ENCODE assay signal across 1 cellular context in genomic region chr14:105061428-105062047, GRCh38.
A peak's percentile ranks its signal among the peaks of the same experiment; 100 is the strongest.
TF ChIP-seq lines count a peak whose summit lies in the region.

No MANE protein-coding gene starts in this region.

TF ChIP-seq in GM12878, 131 proteins besides CTCF, POLR2A, EP300 and RAD21 (continued from another document and continues in another):
- peak; percentile 47; the same call in 1 of the 2 replicates for TF ChIP-seq PAX5 (IDR thresholded peaks at IDR 0.05; ENCODE audit: borderline replicate concordance, low read depth, low read length)
- peak; percentile 87 for TF ChIP-seq SMAD1 (IDR thresholded peaks at IDR 0.05; ENCODE audit: low read depth, partially characterized antibody)
- TF ChIP-seq SIX5 (IDR thresholded peaks at IDR 0.05; ENCODE audit: low read depth, low read length, severe bottlenecking): no peak
- TF ChIP-seq IRF5 (IDR thresholded peaks at IDR 0.05; ENCODE audit: borderline replicate concordance): no peak
- TF ChIP-seq YBX1 (IDR thresholded peaks at IDR 0.05): no peak
- TF ChIP-seq EGR1 (IDR thresholded peaks at IDR 0.05; ENCODE audit: borderline replicate concordance in 1 of 2, low read depth in 2 of 2, low read length in 2 of 2): no peak; a peak in 1 of 3 replicates
- TF ChIP-seq SMARCA5 (IDR thresholded peaks at IDR 0.05): no peak
- no peak for TF ChIP-seq CEBPZ (IDR thresholded peaks at IDR 0.05; ENCODE audit: low read depth, low read length)
- no peak for TF ChIP-seq SREBF1 (IDR thresholded peaks at IDR 0.05; ENCODE audit: low read length)
- TF ChIP-seq E2F4 (IDR thresholded peaks at IDR 0.05; ENCODE audit: low read depth, low read length): no peak
- TF ChIP-seq KLF5 (IDR thresholded peaks at IDR 0.05; ENCODE audit: partially characterized antibody): no peak
- TF ChIP-seq PBX3 (IDR thresholded peaks at IDR 0.05; ENCODE audit: insufficient replicate concordance, low read depth, low read length): peak; percentile 45
- no peak for TF ChIP-seq JUND (IDR thresholded peaks at IDR 0.05; ENCODE audit: low read depth, low read length)
- TF ChIP-seq POLR2AphosphoS5 (IDR thresholded peaks at IDR 0.05; ENCODE audit: low read length): peak; percentile 8
- TF ChIP-seq ATF3 (IDR thresholded peaks at IDR 0.05; ENCODE audit: borderline replicate concordance, extremely low read depth, low read depth, low read length): no peak
- no peak for TF ChIP-seq ZSCAN29 (IDR thresholded peaks at IDR 0.05)
- peak; percentile 52; the same call in 1 of the 2 replicates for TF ChIP-seq ZBED1 (IDR thresholded peaks at IDR 0.05; ENCODE audit: borderline replicate concordance)
- TF ChIP-seq RELB (IDR thresholded peaks at IDR 0.05; ENCODE audit: low read depth): peak; percentile 61; the same call in 1 of the 2 replicates
- no peak for TF ChIP-seq ELK1 (IDR thresholded peaks at IDR 0.05; ENCODE audit: low read depth, low read length)
- TF ChIP-seq CREB1 (IDR thresholded peaks at IDR 0.05; ENCODE audit: low read depth): no peak
- TF ChIP-seq ZBTB40 (IDR thresholded peaks at IDR 0.05; ENCODE audit: borderline replicate concordance): no peak
- TF ChIP-seq HDAC6 (IDR thresholded peaks at IDR 0.05; ENCODE audit: unreplicated experiment): no peak
- no peak for TF ChIP-seq SUPT20H (IDR thresholded peaks at IDR 0.05; ENCODE audit: borderline replicate concordance, control insufficient read depth, low read depth, low read length)
- no peak for TF ChIP-seq ATF2 (IDR thresholded peaks at IDR 0.05; ENCODE audit: low read length)
- no peak for TF ChIP-seq BRCA1 (IDR thresholded peaks at IDR 0.05; ENCODE audit: low read depth, low read length)
- TF ChIP-seq IKZF2 (IDR thresholded peaks at IDR 0.05): peak; percentile 56 to 60; a peak in 3 of 4 replicates
- no peak for TF ChIP-seq TCF7 (IDR thresholded peaks at IDR 0.05; ENCODE audit: borderline replicate concordance)
- 0 out of 2 replicates have a peak, but pooled peaks have one; percentile 40 for TF ChIP-seq SIN3A (IDR thresholded peaks at IDR 0.05; ENCODE audit: low read depth, low read length)
- TF ChIP-seq IRF4 (IDR thresholded peaks at IDR 0.05; ENCODE audit: low read depth, low read length): peak; percentile 60; the same call in 1 of the 2 replicates
- peak; percentile 78; the same call in 1 of the 2 replicates for TF ChIP-seq TCF12 (IDR thresholded peaks at IDR 0.05; ENCODE audit: low read depth, low read length)
- TF ChIP-seq MEF2B (IDR thresholded peaks at IDR 0.05; ENCODE audit: partially characterized antibody, poor library complexity, severe bottlenecking): peak; percentile 41
- TF ChIP-seq FOXK2 (IDR thresholded peaks at IDR 0.05): no peak
- no peak for TF ChIP-seq NR2F1 (conservative IDR thresholded peaks at IDR 0.05)
- no peak for TF ChIP-seq HDAC2 (IDR thresholded peaks at IDR 0.05)
- no peak for TF ChIP-seq CHD2 (IDR thresholded peaks at IDR 0.05; ENCODE audit: borderline replicate concordance, low read depth, low read length)
- peak; percentile 48; the same call in 1 of the 2 replicates for TF ChIP-seq MTA2 (IDR thresholded peaks at IDR 0.05; ENCODE audit: low read depth)
- TF ChIP-seq NRF1 (conservative IDR thresholded peaks at IDR 0.05; ENCODE audit: low read depth, low read length): no peak
- peak in 1 of 2 experiments; percentile 21; a peak in 2 of 4 replicates for TF ChIP-seq BHLHE40 (IDR thresholded peaks at IDR 0.05; ENCODE audit: borderline replicate concordance in 1 of 2, low read depth in 2 of 2, low read length in 1 of 2)
- no peak for TF ChIP-seq RFX5 (IDR thresholded peaks at IDR 0.05; ENCODE audit: low read depth, low read length)
- no peak for TF ChIP-seq PRDM15 (CRISPR knock-in tag; IDR thresholded peaks at IDR 0.05)
- TF ChIP-seq POU2F2 (IDR thresholded peaks at IDR 0.05; ENCODE audit: borderline replicate concordance, low read depth, low read length): no peak
